In genomic region chr16:83907926-83908325, GRCh38 we compare ENCODE assay signal across 16 cellular contexts. TPM values are rescaled to one million over a fixed set of nuclear protein-coding genes. Genes with fewer than 3 reads are reported as not detected.
DNase-seq lines count a peak whose midpoint lies in the region; TF ChIP-seq lines count a peak whose summit lies in the region.
"Had no signal": no experiment of that assay in that cellular context is flagged by ENCODE, and none has a peak within 500 bp of the region (broad histone marks: within the 10 kb centered on the region; RNA-seq: fewer than 3 reads in every experiment).

No MANE protein-coding gene starts in this region.

- H3K27ac ChIP-seq in skeletal muscle tissue (ENCODE audit: low read depth, low read length), result peak overlapping the region; percentile 95
- H3K27ac ChIP-seq: BLaER1, GM23248 had no signal

- no peak overlapping the region for H3K4me3 ChIP-seq in skeletal muscle tissue (ENCODE audit: low read length in 3 of 3)
- H3K4me3 ChIP-seq: BLaER1, GM23248 had no signal

- H3K4me1 Mint-ChIP-seq in brain (peaks cover 69% of the 10 kb centered on the region), neural crest cell (peaks cover 42% of the 10 kb centered on the region)

- H3K27me3 Mint-ChIP-seq in brain (no peaks in the 10 kb centered on the region), neural crest cell (ENCODE audit: low read depth) (no peaks in the 10 kb centered on the region)
- H3K27me3 Mint-ChIP-seq: CD8-positive, alpha-beta memory T cell had no signal

- H3K36me3 Mint-ChIP-seq in brain (peaks cover 70% of the 10 kb centered on the region), neural crest cell (ENCODE audit: low read depth) (peaks cover 11% of the 10 kb centered on the region)

- H3K9ac ChIP-seq in skeletal muscle tissue (ENCODE audit: low read depth in 1 of 3, low read length in 3 of 3), result peak overlapping the region in 2 of 3 donors; percentile 58 to 65
- H3K9ac ChIP-seq: BLaER1, GM23248 had no signal

- DNase-seq in NCI-H2081 (lab: John Stamatoyannopoulos, UW) (peak; percentile 8 to 12), NCI-H2081 treated with DMSO at 0.1 percent for 48 hours (lab: John Stamatoyannopoulos, UW) (no peak), neural crest cell (ENCODE audit: low read depth, low spot score) (no peak), RKO (ENCODE audit: low spot score) (no peak), NCI-H748 treated with DMSO at 0.1 percent for 48 hours (lab: John Stamatoyannopoulos, UW) (no peak)
- DNase-seq in activated T-cell treated with anti-CD3 and anti-CD28 coated beads, Interleukin-2, amount 50 U/mL, for 48 hours, result no peak
- DNase-seq: 8988T; AML-193; Calu3; CD8-positive, alpha-beta memory T cell; DMS 273 treated with DMSO at 0.1 percent for 48 hours; GM23248; H7 had no signal

- no peaks in the 10 kb centered on the region for H3K27me3 ChIP-seq in skeletal muscle tissue (ENCODE audit: control insufficient read depth in 3 of 3, insufficient read depth in 3 of 3, low read length in 3 of 3)
- H3K27me3 ChIP-seq: BLaER1 had no signal

- no peaks in the 10 kb centered on the region for H3K9me3 ChIP-seq in skeletal muscle tissue (ENCODE audit: control insufficient read depth in 3 of 3, low read length in 3 of 3)
- H3K9me3 ChIP-seq: BLaER1 had no signal

- H3K27ac Mint-ChIP-seq in brain (peak overlapping the region in 4 of 5 experiments; percentile 0 to 89 (median 52)), neural crest cell (ENCODE audit: unreplicated experiment) (no peak overlapping the region)

- H3K36me3 ChIP-seq in skeletal muscle tissue (ENCODE audit: control insufficient read depth in 3 of 3, insufficient read depth in 3 of 3, low read length in 3 of 3), result peaks cover 19 to 37% (median 22%) of the 10 kb centered on the region in 3 donors

- no peaks in the 10 kb centered on the region for H3K9me3 Mint-ChIP-seq in brain
- H3K9me3 Mint-ChIP-seq in neural crest cell, result no peaks in the 10 kb centered on the region
- H3K9me3 Mint-ChIP-seq: CD8-positive, alpha-beta memory T cell had no signal

- TF ChIP-seq CTCF in brain (conservative IDR thresholded peaks at IDR 0.05) (no peak), neural crest cell (conservative IDR thresholded peaks at IDR 0.05) (no peak)

- peaks cover 51 to 67% (median 63%) of the 10 kb centered on the region in 3 donors for H3K4me1 ChIP-seq in skeletal muscle tissue (ENCODE audit: control insufficient read depth in 3 of 3, insufficient read depth in 3 of 3, low read length in 3 of 3)

- H3K4me3 Mint-ChIP-seq in brain, result no peak overlapping the region
- peak overlapping the region; percentile 11 for H3K4me3 Mint-ChIP-seq in neural crest cell
- H3K4me3 Mint-ChIP-seq: CD8-positive, alpha-beta memory T cell had no signal

RNA-seq across cellular contexts. Expression of gene MLYCD, which starts 9.0 kb away (rescaled TPM):
- polyA plus RNA-seq in brain (ENCODE audit: insufficient read depth, low read depth, low replicate concordance), result 2.5 TPM
- 5.2 and 5.5 TPM in 2 replicates for total RNA-seq in neural crest cell
- total RNA-seq in skeletal muscle tissue, result 3.1 TPM

RNA-seq across cellular contexts. Expression of gene OSGIN1, which starts 45.1 kb away (rescaled TPM):
- 2.9 TPM for polyA plus RNA-seq in brain (ENCODE audit: insufficient read depth, low read depth, low replicate concordance)
- total RNA-seq in neural crest cell, result 2.4 and 3.0 TPM in 2 replicates
- 0.52 TPM for total RNA-seq in skeletal muscle tissue

Comparison
In these comparisons a context has a peak if more than half of its experiments do, and no peak if none do; other contexts are left out.
1. DNase-seq: peak in NCI-H2081 (2 of 2); none in NCI-H2081 treated with DMSO at 0.1 percent for 48 hours (single experiment), neural crest cell (single experiment), RKO (single experiment), activated T-cell treated with anti-CD3 and anti-CD28 coated beads, Interleukin-2, amount 50 U/mL, for 48 hours (0 of 2) and NCI-H748 treated with DMSO at 0.1 percent for 48 hours (single experiment).